10 cellular contexts compared by ENCODE assay signal in the genomic region with DNA sequence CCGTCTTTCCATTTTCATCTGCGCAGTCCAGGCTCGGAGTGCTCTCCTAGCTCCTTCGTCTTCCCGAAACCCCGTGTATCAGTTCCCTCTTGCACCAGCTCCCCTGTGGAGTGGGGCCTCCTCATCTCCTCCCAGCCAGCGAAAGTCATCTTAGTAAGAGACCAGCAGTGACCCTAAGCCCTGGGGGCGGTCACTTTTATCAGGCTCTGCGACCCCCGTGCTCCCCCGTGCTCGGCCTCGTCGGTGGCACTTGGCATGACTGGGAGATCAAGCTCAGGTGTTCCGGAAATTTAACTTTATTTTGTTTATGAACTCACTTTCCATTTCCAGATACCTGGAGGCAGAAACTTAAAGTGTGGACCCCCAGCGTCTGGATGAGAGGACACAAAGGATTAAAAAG. TPM values are rescaled to one million over a fixed set of nuclear protein-coding genes. Genes with fewer than 3 reads are reported as not detected.
DNase-seq lines count a peak whose midpoint lies in the region; ATAC-seq and TF ChIP-seq lines count a peak whose summit lies in the region.
"Had no signal": no experiment of that assay in that cellular context is flagged by ENCODE, and none has a peak within 500 bp of the region (broad histone marks: within the 10 kb centered on the region; RNA-seq: fewer than 3 reads in every experiment).

No MANE protein-coding gene starts in this region.

- H3K9ac ChIP-seq in BLaER1 (no peak overlapping the region), endocrine pancreas (ENCODE audit: control insufficient read depth, insufficient read depth, low read length) (peak overlapping the region; percentile 40)

- peak overlapping the region; percentile 92 for H3K4me2 ChIP-seq in BLaER1
- peak overlapping the region; percentile 82 for H3K4me2 ChIP-seq in osteoblast (ENCODE audit: insufficient read depth, low read length)

- H3K4me3 ChIP-seq in BLaER1 = peak overlapping the region; percentile 89
- peak overlapping the region; percentile 18; the same call in 1 of the 2 replicates for H3K4me3 ChIP-seq in LNCaP clone FGC (ENCODE audit: low read depth, low read length)
- peak overlapping the region; percentile 9 for H3K4me3 ChIP-seq in endocrine pancreas (ENCODE audit: control insufficient read depth, insufficient read depth, low read length)
- peak overlapping the region; percentile 64 for H3K4me3 ChIP-seq in osteoblast (ENCODE audit: insufficient read depth, low read length)

- ATAC-seq in HG02870 (IDR thresholded peaks at IDR 0.05; ENCODE audit: unreplicated experiment) = no peak

- H2AFZ ChIP-seq in osteoblast (ENCODE audit: low read length) = no peak overlapping the region

- H3K79me2 ChIP-seq in osteoblast (ENCODE audit: insufficient read depth, low read length) = no peaks in the 10 kb centered on the region

- no peak overlapping the region for H3K27ac ChIP-seq in BLaER1
- H3K27ac ChIP-seq in osteoblast (ENCODE audit: low read depth, low read length) = no peak overlapping the region

- H3K27me3 ChIP-seq in BLaER1 (no peaks in the 10 kb centered on the region), endocrine pancreas (ENCODE audit: control insufficient read depth, insufficient read depth, low read length) (no peaks in the 10 kb centered on the region), osteoblast (ENCODE audit: insufficient read depth, low read length) (no peaks in the 10 kb centered on the region)

- H3K4me1 ChIP-seq in BLaER1 (peaks cover 26% of the 10 kb centered on the region), endocrine pancreas (ENCODE audit: control insufficient read depth, insufficient read depth, low read length) (no peaks in the 10 kb centered on the region), osteoblast (ENCODE audit: insufficient read depth, low read length) (peaks cover 8% of the 10 kb centered on the region)

- TF ChIP-seq CTCF in LNCaP clone FGC (IDR thresholded peaks at IDR 0.05; ENCODE audit: control insufficient read depth, extremely low read depth, insufficient read depth) (no peak), osteoblast (IDR thresholded peaks at IDR 0.05; ENCODE audit: extremely low read depth, low read depth, low read length) (no peak)

- no peaks in the 10 kb centered on the region; the same call in 1 of the 2 replicates for H3K36me3 ChIP-seq in BLaER1
- H3K36me3 ChIP-seq in endocrine pancreas (ENCODE audit: control insufficient read depth, insufficient read depth, low read length) = no peaks in the 10 kb centered on the region
- no peaks in the 10 kb centered on the region for H3K36me3 ChIP-seq in osteoblast (ENCODE audit: insufficient read depth, low read length)

- DNase-seq in LNCaP clone FGC (ENCODE audit: low read depth) = no peak
- DNase-seq in osteoblast (ENCODE audit: insufficient read length, low spot score, missing footprints) = peak; percentile 81
- no peak for DNase-seq in amygdala (lab: John Stamatoyannopoulos, UW)
- no peak for DNase-seq in RPMI8226
- DNase-seq in cerebellar cortex (ENCODE audit: low spot score) = no peak
- DNase-seq: GF-D8, NCI-H1694 treated with DMSO at 0.1 percent for 48 hours had no signal

- H3K9me3 ChIP-seq in BLaER1 (peaks cover 11% of the 10 kb centered on the region), endocrine pancreas (ENCODE audit: control insufficient read depth, low read length) (no peaks in the 10 kb centered on the region), osteoblast (ENCODE audit: low read depth, low read length) (no peaks in the 10 kb centered on the region)

- no peaks in the 10 kb centered on the region for H4K20me1 ChIP-seq in BLaER1
- H4K20me1 ChIP-seq in osteoblast (ENCODE audit: insufficient read depth, low read length) = no peaks in the 10 kb centered on the region

RNA-seq across cellular contexts. Expression of a gene that starts 0.6 kb away (rescaled TPM):
- 0.36 and 13.8 TPM in 2 replicates for total RNA-seq in osteoblast

Comparison
In these comparisons a context has a peak if more than half of its experiments do, and no peak if none do; other contexts are left out.
1. H3K4me3 ChIP-seq: peak in every context shown above with its lines; median percentile 89 in BLaER1; 64 in osteoblast; 18 in LNCaP clone FGC; 9 in endocrine pancreas.